2 cellular contexts compared by ENCODE assay signal in genomic region chr12:124622326-124622725, GRCh38.
TF ChIP-seq lines count a peak whose summit lies in the region.

No MANE protein-coding gene starts in this region.

TF ChIP-seq in HEK293, 187 proteins besides CTCF, POLR2A, EP300 and RAD21 (continued from another document):
- TF ChIP-seq ZNF248 (tag by site-specific recombination; IDR thresholded peaks at IDR 0.05) (no peak), ZXDB (tag by site-specific recombination; IDR thresholded peaks at IDR 0.05) (no peak), ZNF623 (tag by site-specific recombination; IDR thresholded peaks at IDR 0.05) (peak; percentile 99), YY1 (tag by site-specific recombination; IDR thresholded peaks at IDR 0.05) (no peak), ZBTB6 (tag by site-specific recombination; IDR thresholded peaks at IDR 0.05) (no peak), ZNF280D (tag by site-specific recombination; IDR thresholded peaks at IDR 0.05) (no peak)
- TF ChIP-seq, protein P1, sequence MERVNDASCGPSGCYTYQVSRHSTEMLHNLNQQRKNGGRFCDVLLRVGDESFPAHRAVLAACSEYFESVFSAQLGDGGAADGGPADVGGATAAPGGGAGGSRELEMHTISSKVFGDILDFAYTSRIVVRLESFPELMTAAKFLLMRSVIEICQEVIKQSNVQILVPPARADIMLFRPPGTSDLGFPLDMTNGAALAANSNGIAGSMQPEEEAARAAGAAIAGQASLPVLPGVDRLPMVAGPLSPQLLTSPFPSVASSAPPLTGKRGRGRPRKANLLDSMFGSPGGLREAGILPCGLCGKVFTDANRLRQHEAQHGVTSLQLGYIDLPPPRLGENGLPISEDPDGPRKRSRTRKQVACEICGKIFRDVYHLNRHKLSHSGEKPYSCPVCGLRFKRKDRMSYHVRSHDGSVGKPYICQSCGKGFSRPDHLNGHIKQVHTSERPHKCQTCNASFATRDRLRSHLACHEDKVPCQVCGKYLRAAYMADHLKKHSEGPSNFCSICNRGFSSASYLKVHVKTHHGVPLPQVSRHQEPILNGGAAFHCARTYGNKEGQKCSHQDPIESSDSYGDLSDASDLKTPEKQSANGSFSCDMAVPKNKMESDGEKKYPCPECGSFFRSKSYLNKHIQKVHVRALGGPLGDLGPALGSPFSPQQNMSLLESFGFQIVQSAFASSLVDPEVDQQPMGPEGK (tag by site-specific recombination; IDR thresholded peaks at IDR 0.05): no peak
TF ChIP-seq in HEK293: peak in this region for 1.

TF ChIP-seq in H1, 55 proteins besides CTCF, POLR2A, EP300 and RAD21 (continued from another document):
- no peak for TF ChIP-seq YY1 (IDR thresholded peaks at IDR 0.05; ENCODE audit: low read depth, low read length)
